Comparison of ENCODE assay signal across 9 cellular contexts in genomic region chr3:67947808-67948508, GRCh38.
DNase-seq lines count a peak whose midpoint lies in the region; ATAC-seq and TF ChIP-seq lines count a peak whose summit lies in the region.
"Had no signal": no experiment of that assay in that cellular context is flagged by ENCODE, and none has a peak within 500 bp of the region (broad histone marks: within the 10 kb centered on the region; RNA-seq: fewer than 3 reads in every experiment).

No MANE protein-coding gene starts in this region.

- H3K4me1 ChIP-seq in gastroesophageal sphincter (no peaks in the 10 kb centered on the region), adrenal gland (replicated peaks in 1 of 2) (no peaks in the 10 kb centered on the region)

- peaks cover 19% of the 10 kb centered on the region for H3K9me3 Mint-ChIP-seq in activated naive CD8-positive, alpha-beta T cell (ENCODE audit: low read depth)

- H3K27me3 ChIP-seq in gastroesophageal sphincter (no peaks in the 10 kb centered on the region), adrenal gland (no peaks in the 10 kb centered on the region)

- peak; percentile 2 for DNase-seq in EL
- peak in 2 of 3 donors; percentile 23 to 44 for DNase-seq in T-helper 17 cell
- peak; percentile 3 to 21 (median 5) for DNase-seq in stimulated activated CD4-positive, alpha-beta T cell treated with anti-CD3 and anti-CD28 coated beads, Interleukin-12 subunit alpha, Interleukin-12 subunit beta, amount 100 ng/mL, for 48 hours (ENCODE audit: low read depth in 2 of 3, low spot score in 1 of 3)
- DNase-seq in putamen (ENCODE audit: low spot score) = no peak
- DNase-seq in adrenal gland = no peak
- DNase-seq: activated B cell treated with CpG ODN at 0.5 μM for 24 hours had no signal

- H3K36me3 Mint-ChIP-seq in T-helper 17 cell (ENCODE audit: low read depth) = no peaks in the 10 kb centered on the region
- H3K36me3 Mint-ChIP-seq in activated naive CD8-positive, alpha-beta T cell = peaks cover 7% of the 10 kb centered on the region

- TF ChIP-seq CTCF in gastroesophageal sphincter (IDR thresholded peaks at IDR 0.05) (no peak), adrenal gland (IDR thresholded peaks at IDR 0.05) (no peak)

- no peak overlapping the region for H3K27ac ChIP-seq in gastroesophageal sphincter
- H3K27ac ChIP-seq in adrenal gland = no peak overlapping the region

- ATAC-seq in T-helper 17 cell (peak; percentile 97), HG03097 (IDR thresholded peaks at IDR 0.05; ENCODE audit: low FRiP score, unreplicated experiment) (no peak), gastroesophageal sphincter (no peak)

- H3K27me3 Mint-ChIP-seq in T-helper 17 cell = no peaks in the 10 kb centered on the region
- no peaks in the 10 kb centered on the region for H3K27me3 Mint-ChIP-seq in activated naive CD8-positive, alpha-beta T cell
- H3K27me3 Mint-ChIP-seq: activated B cell treated with CpG ODN at 0.5 μM for 24 hours had no signal

- TF ChIP-seq EP300 in gastroesophageal sphincter (IDR thresholded peaks at IDR 0.05) = no peak

- H3K27ac Mint-ChIP-seq in T-helper 17 cell = peak overlapping the region; percentile 3
- H3K27ac Mint-ChIP-seq in activated naive CD8-positive, alpha-beta T cell = peak overlapping the region; percentile 50
- H3K27ac Mint-ChIP-seq: activated B cell treated with CpG ODN at 0.5 μM for 24 hours had no signal

- H3K36me3 ChIP-seq in gastroesophageal sphincter (no peaks in the 10 kb centered on the region), adrenal gland (replicated peaks in 1 of 2) (no peaks in the 10 kb centered on the region)

- no peaks in the 10 kb centered on the region for H3K9me3 ChIP-seq in T-helper 17 cell (ENCODE audit: control insufficient read depth, low read length, poor library complexity, severe bottlenecking)
- H3K9me3 ChIP-seq in gastroesophageal sphincter = peaks cover 0 to 42% (median 0%) of the 10 kb centered on the region in 3 donors
- no peaks in the 10 kb centered on the region for H3K9me3 ChIP-seq in adrenal gland (replicated peaks in 1 of 3)

- H3K4me3 Mint-ChIP-seq in T-helper 17 cell = peak overlapping the region; percentile 82
- peak overlapping the region; percentile 80 for H3K4me3 Mint-ChIP-seq in activated naive CD8-positive, alpha-beta T cell
- H3K4me3 Mint-ChIP-seq: activated B cell treated with CpG ODN at 0.5 μM for 24 hours had no signal

- H3K4me3 ChIP-seq in gastroesophageal sphincter (no peak overlapping the region), adrenal gland (no peak overlapping the region)

- 73 to 85% methylated on average over 5 to 7 of the region's 13 CpGs for WGBS in gastroesophageal sphincter (ENCODE audit: low coverage in 1 of 2), 2 donors
- WGBS in adrenal gland, 4 donors = 62 to 71% (median 65%) methylated on average over 10 to 13 of the region's 13 CpGs

- TF ChIP-seq POLR2A in gastroesophageal sphincter (IDR thresholded peaks at IDR 0.05) (no peak), adrenal gland (IDR thresholded peaks at IDR 0.05) (no peak)

- peaks cover 7% of the 10 kb centered on the region for H3K4me1 Mint-ChIP-seq in T-helper 17 cell
- peaks cover 39% of the 10 kb centered on the region for H3K4me1 Mint-ChIP-seq in activated naive CD8-positive, alpha-beta T cell (ENCODE audit: low read depth)
- H3K4me1 Mint-ChIP-seq: activated B cell treated with CpG ODN at 0.5 μM for 24 hours had no signal

- intact Hi-C loops in adrenal gland (cut with DNase I) = no loop called here

Comparison
In these comparisons a context has a peak if more than half of its experiments do, and no peak if none do; other contexts are left out.
1. DNase-seq: peak in EL (single experiment), T-helper 17 cell (2 of 3) and stimulated activated CD4-positive, alpha-beta T cell treated with anti-CD3 and anti-CD28 coated beads, Interleukin-12 subunit alpha, Interleukin-12 subunit beta, amount 100 ng/mL, for 48 hours (3 of 3); none in putamen (single experiment) and adrenal gland (0 of 7).